1 cellular context compared by ENCODE assay signal in genomic region chr7:128833939-128834310, GRCh38.
TF ChIP-seq lines count a peak whose summit lies in the region.

No MANE protein-coding gene starts in this region.

TF ChIP-seq in GM23338, 12 proteins besides CTCF, POLR2A, EP300 and RAD21:
- TF ChIP-seq ZNF462 (CRISPR knock-in tag; IDR thresholded peaks at IDR 0.05): no peak
- TF ChIP-seq NANOG (IDR thresholded peaks at IDR 0.05; ENCODE audit: borderline replicate concordance): no peak
- no peak for TF ChIP-seq JUNB (IDR thresholded peaks at IDR 0.05; ENCODE audit: unreplicated experiment)
- TF ChIP-seq ETS1 (IDR thresholded peaks at IDR 0.05): no peak
- TF ChIP-seq EZH2 (IDR thresholded peaks at IDR 0.05; ENCODE audit: low read depth, unreplicated experiment): no peak
- no peak for TF ChIP-seq REST (IDR thresholded peaks at IDR 0.05; ENCODE audit: unreplicated experiment)
- TF ChIP-seq EZH2phosphoT487 (IDR thresholded peaks at IDR 0.05; ENCODE audit: unreplicated experiment): no peak
- TF ChIP-seq STAT1 (IDR thresholded peaks at IDR 0.05; ENCODE audit: unreplicated experiment): no peak
- no peak for TF ChIP-seq CREB1 (CRISPR knock-in tag; IDR thresholded peaks at IDR 0.05; ENCODE audit: low read depth)
